In the genomic region with DNA sequence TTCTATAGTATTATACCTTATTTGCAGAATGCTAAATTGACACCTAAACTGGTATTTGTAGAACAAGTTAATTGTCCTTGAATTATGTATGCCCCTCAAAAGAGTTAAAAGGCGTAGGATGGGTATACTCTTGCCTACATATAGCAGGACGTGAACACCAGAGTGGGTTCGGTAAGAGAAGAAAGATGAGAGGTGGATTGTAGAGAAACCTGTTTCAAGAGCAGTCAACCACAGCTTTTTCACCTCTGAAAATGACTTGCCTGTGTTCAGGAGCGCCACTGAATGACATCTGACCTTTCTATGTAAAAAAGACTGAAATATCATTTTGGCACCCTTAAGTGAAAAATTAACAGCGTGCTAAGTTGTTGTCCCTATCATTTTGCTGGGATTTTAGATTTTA, we compare ENCODE assay signal across 13 cellular contexts. TPM values are rescaled to one million over a fixed set of nuclear protein-coding genes. Genes with fewer than 3 reads are reported as not detected.
A peak's percentile ranks its signal among the peaks of the same experiment; 100 is the strongest.
DNase-seq lines count a peak whose midpoint lies in the region; ATAC-seq, FAIRE-seq and TF ChIP-seq lines count a peak whose summit lies in the region.
"Had no signal": no experiment of that assay in that cellular context is flagged by ENCODE, and none has a peak within 500 bp of the region (broad histone marks: within the 10 kb centered on the region; RNA-seq: fewer than 3 reads in every experiment).

No MANE protein-coding gene starts in this region.

- H3K36me3 Mint-ChIP-seq in activated B cell treated with CpG ODN at 0.5 μM for 24 hours (ENCODE audit: low read depth) = peaks cover 9% of the 10 kb centered on the region

- peak; percentile 90 for FAIRE-seq in GM12892 (lab: Jason Lieb, UNC)
- FAIRE-seq: endothelial cell of umbilical vein, keratinocyte had no signal

- H3K4me3 Mint-ChIP-seq in activated B cell treated with CpG ODN at 0.5 μM for 24 hours = no peak overlapping the region

- H3K9me3 ChIP-seq in heart left ventricle = no peaks in the 10 kb centered on the region
- H3K9me3 ChIP-seq: SK-N-SH had no signal

- H3K27ac ChIP-seq in heart left ventricle = no peak overlapping the region

- CTCF ChIA-PET in activated B cell treated with CpG ODN at 0.5 μM for 24 hours (lab: Charles Lee) = no interaction called here

- peak overlapping the region; percentile 71 for H3K27ac Mint-ChIP-seq in activated B cell treated with CpG ODN at 0.5 μM for 24 hours
- H3K27ac Mint-ChIP-seq: progenitor cell of endocrine pancreas had no signal

- H3K36me3 ChIP-seq in heart left ventricle = no peaks in the 10 kb centered on the region

- TF ChIP-seq POLR2A in GM12892 (IDR thresholded peaks at IDR 0.05; ENCODE audit: low read depth, low read length) = no peak
- no peak for TF ChIP-seq POLR2A in heart left ventricle (IDR thresholded peaks at IDR 0.05)

- no peak for TF ChIP-seq CTCF in activated B cell treated with CpG ODN at 0.5 μM for 24 hours (IDR thresholded peaks at IDR 0.05)
- TF ChIP-seq CTCF in heart left ventricle (IDR thresholded peaks at IDR 0.05) = no peak

- no peak for DNase-seq in GM12892 (ENCODE audit: insufficient read length)
- no peak for DNase-seq in activated B cell treated with CpG ODN at 0.5 μM for 24 hours
- no peak for DNase-seq in heart left ventricle
- no peak for DNase-seq in glomerular visceral epithelial cell (ENCODE audit: extremely low spot score)
- no peak for DNase-seq in SKM-1 treated with dmso at 0.1 percent for 144 hours (lab: John Stamatoyannopoulos, UW; ENCODE audit: unreplicated experiment)
- DNase-seq in EL = no peak
- DNase-seq: SK-N-SH had no signal

- intact Hi-C loops in activated B cell treated with CpG ODN at 0.5 μM for 24 hours (cut with micrococcal nuclease) = loop anchor here (5.0 to 10.0 kb wide), 4 partner anchors 98 to 482 kb away; partner anchors contain the start of gene CCDC88A
- intact Hi-C loops in heart left ventricle (cut with DNase I) = loop anchor here in 5 of 10 donors (5.0 to 10.0 kb wide), 6 partner anchors 37 to 113 kb away; no protein-coding TSS in a partner anchor

- H3K9me3 Mint-ChIP-seq in activated B cell treated with CpG ODN at 0.5 μM for 24 hours = no peaks in the 10 kb centered on the region

- no peaks in the 10 kb centered on the region for H3K27me3 Mint-ChIP-seq in activated B cell treated with CpG ODN at 0.5 μM for 24 hours
- H3K27me3 Mint-ChIP-seq: progenitor cell of endocrine pancreas had no signal

- H3K27me3 ChIP-seq in heart left ventricle = no peaks in the 10 kb centered on the region

- H3K4me1 ChIP-seq in heart left ventricle = peaks cover 0 to 19% (median 13%) of the 10 kb centered on the region in 12 donors

- 92 to 98% (median 96%) methylated on average over 5 of the region's 5 CpGs for WGBS in heart left ventricle, 4 donors

- peaks cover 48% of the 10 kb centered on the region for H3K4me1 Mint-ChIP-seq in activated B cell treated with CpG ODN at 0.5 μM for 24 hours

- POLR2A ChIA-PET in activated B cell treated with CpG ODN at 0.5 μM for 24 hours (lab: Charles Lee) = no interaction called here

- ATAC-seq in GM19438 (IDR thresholded peaks at IDR 0.05; ENCODE audit: low read depth, unreplicated experiment) = peak; percentile 25
- peak; percentile 23 for ATAC-seq in HG03103 (IDR thresholded peaks at IDR 0.05; ENCODE audit: low read depth, unreplicated experiment)
- ATAC-seq in activated B cell treated with CpG ODN at 0.5 μM for 24 hours (ENCODE audit: low read depth) = no peak
- no peak for ATAC-seq in heart left ventricle
- ATAC-seq: HCT116 had no signal

- H3K4me3 ChIP-seq in heart left ventricle = no peak overlapping the region

RNA-seq across cellular contexts. Expression of gene RTN4, which starts 4.2 kb away (rescaled TPM):
- 113 TPM for polyA plus RNA-seq in GM12892 (2012; ENCODE audit: missing spikeins)
- total RNA-seq in activated B cell treated with CpG ODN at 0.5 μM for 24 hours = 60.5 and 60.6 TPM in 2 replicates
- total RNA-seq in heart left ventricle = 100 to 1,000 TPM in 4 of 9 donors, 10 to 100 TPM in 5; 46.1 to 250 (median 95.5) TPM
- polyA plus RNA-seq in heart left ventricle = 100 to 1,000 TPM in 1 of 2 donors, 10 to 100 TPM in 1; 67.0 to 176 TPM

Comparison
In these comparisons a context has a peak if more than half of its experiments do, and no peak if none do; other contexts are left out.
1. ATAC-seq: peak in GM19438 (single experiment) and HG03103 (single experiment); none in activated B cell treated with CpG ODN at 0.5 μM for 24 hours (single experiment) and heart left ventricle (0 of 4).